Comparison of ENCODE assay signal across 11 cellular contexts in the genomic region with DNA sequence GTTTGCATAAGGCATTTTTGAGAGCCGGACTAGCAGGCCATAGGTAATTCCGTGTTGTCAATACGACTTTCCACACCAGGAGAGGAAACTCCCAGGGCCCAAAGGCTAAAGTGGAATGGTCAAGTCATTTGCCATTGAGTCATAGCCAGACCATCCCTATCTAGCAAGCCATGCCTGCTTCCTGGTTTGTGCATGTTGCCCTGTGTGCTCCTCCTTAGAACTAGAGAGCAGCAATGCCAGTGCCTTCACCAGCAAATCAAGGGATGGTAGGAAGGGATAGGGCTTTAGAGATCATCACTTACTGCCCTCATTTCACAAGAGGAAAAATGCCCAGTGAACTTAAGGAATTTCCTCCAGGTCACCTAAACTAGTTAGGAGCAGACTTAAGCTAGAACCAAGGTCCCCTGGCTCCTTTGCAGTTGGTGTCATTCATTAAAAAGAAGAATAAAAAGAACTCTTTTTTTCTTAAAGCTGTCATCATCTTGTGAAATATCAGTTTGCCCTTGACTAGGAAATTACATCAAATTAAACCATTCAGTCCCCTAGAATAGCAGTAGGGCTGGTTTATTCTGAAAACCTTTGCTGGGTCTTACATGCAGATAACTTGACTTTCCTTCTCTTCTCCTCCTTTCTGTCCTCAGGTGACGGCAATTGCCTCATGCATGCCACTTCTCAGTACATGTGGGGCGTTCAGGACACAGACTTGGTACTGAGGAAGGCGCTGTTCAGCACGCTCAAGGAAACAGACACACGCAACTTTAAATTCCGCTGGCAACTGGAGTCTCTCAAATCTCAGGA. TPM values are rescaled to one million over a fixed set of nuclear protein-coding genes. Genes with fewer than 3 reads are reported as not detected.
DNase-seq lines count a peak whose midpoint lies in the region; ATAC-seq, FAIRE-seq and TF ChIP-seq lines count a peak whose summit lies in the region.
"Had no signal": no experiment of that assay in that cellular context is flagged by ENCODE, and none has a peak within 500 bp of the region (broad histone marks: within the 10 kb centered on the region; RNA-seq: fewer than 3 reads in every experiment).

No MANE protein-coding gene starts in this region.

- CTCF ChIA-PET in CD4-positive, alpha-beta memory T cell (lab: Charles Lee; ENCODE audit: partially characterized antibody), result interaction anchor here (0.9 to 8.0 kb wide), 7 partner anchors 8 to 168 kb away, joined by 3 to 84 read pairs (median 4); no protein-coding TSS in a partner anchor

- no peak overlapping the region for H3K9ac ChIP-seq in OCI-LY1 (ENCODE audit: low read length)

- peak; percentile 22 to 42 (median 37) for DNase-seq in CD4-positive, alpha-beta memory T cell
- peak; percentile 78 to 81 for DNase-seq in dermis microvascular lymphatic vessel endothelial cell (ENCODE audit: low read depth in 2 of 2)
- DNase-seq in natural killer cell treated with Interleukin-12 subunit alpha and Interleukin-12 subunit beta and Interleukin-15 and Interleukin-18, amount 100 ng/mL, for 72 hours (ENCODE audit: low spot score), result no peak
- DNase-seq in frontal cortex (ENCODE audit: low spot score in 2 of 2), result no peak
- DNase-seq: DMS79 treated with DMSO at 0.1 percent for 48 hours, heart left ventricle, NCI-H1694 had no signal

- intact Hi-C loops in CD4-positive, alpha-beta memory T cell (cut with micrococcal nuclease), result loop anchor here (1.0 kb wide), 1 partner anchor 9 kb away; no protein-coding TSS in a partner anchor

- H3K4me1 Mint-ChIP-seq in CD4-positive, alpha-beta memory T cell, result peaks cover 46 to 100% (median 70%) of the 10 kb centered on the region in 4 donors
- H3K4me1 Mint-ChIP-seq in natural killer cell treated with Interleukin-12 subunit alpha and Interleukin-12 subunit beta and Interleukin-15 and Interleukin-18, amount 100 ng/mL, for 72 hours (ENCODE audit: low read depth in 2 of 2), result peaks cover 69 to 78% of the 10 kb centered on the region in 2 donors

- H3K4me1 ChIP-seq in CD4-positive, alpha-beta memory T cell (ENCODE audit: insufficient read depth, low read length), result peaks cover 79% of the 10 kb centered on the region
- peaks cover 46% of the 10 kb centered on the region for H3K4me1 ChIP-seq in OCI-LY1 (ENCODE audit: insufficient read depth, low read length, severe bottlenecking)

- no peaks in the 10 kb centered on the region for H3K27me3 ChIP-seq in CD4-positive, alpha-beta memory T cell (ENCODE audit: insufficient read depth, low read length)
- no peaks in the 10 kb centered on the region for H3K27me3 ChIP-seq in OCI-LY1 (ENCODE audit: insufficient read depth, low read length)
- H3K27me3 ChIP-seq: heart left ventricle had no signal

- H3K4me2 ChIP-seq in OCI-LY1 (ENCODE audit: low read length), result no peak overlapping the region

- H3K27ac Mint-ChIP-seq in CD4-positive, alpha-beta memory T cell, result peak overlapping the region; percentile 64 to 99 (median 99)
- H3K27ac Mint-ChIP-seq in natural killer cell treated with Interleukin-12 subunit alpha and Interleukin-12 subunit beta and Interleukin-15 and Interleukin-18, amount 100 ng/mL, for 72 hours, result peak overlapping the region; percentile 83 to 97

- no peaks in the 10 kb centered on the region for H3K27me3 Mint-ChIP-seq in CD4-positive, alpha-beta memory T cell
- no peaks in the 10 kb centered on the region for H3K27me3 Mint-ChIP-seq in natural killer cell treated with Interleukin-12 subunit alpha and Interleukin-12 subunit beta and Interleukin-15 and Interleukin-18, amount 100 ng/mL, for 72 hours

- POLR2A ChIA-PET in CD4-positive, alpha-beta memory T cell (lab: Charles Lee; ENCODE audit: partially characterized antibody), result interaction anchor here (0.9 to 9.3 kb wide), 5 partner anchors 9 to 166 kb away, joined by 3 to 125 read pairs (median 3); no protein-coding TSS in a partner anchor

- no peaks in the 10 kb centered on the region for H3K9me3 ChIP-seq in CD4-positive, alpha-beta memory T cell (ENCODE audit: control insufficient read depth in 1 of 2, low read length in 2 of 2)
- H3K9me3 ChIP-seq in OCI-LY1 (ENCODE audit: low read length), result no peaks in the 10 kb centered on the region
- H3K9me3 ChIP-seq: heart left ventricle had no signal

- peaks cover 78 to 100% of the 10 kb centered on the region in 2 donors for H3K36me3 Mint-ChIP-seq in CD4-positive, alpha-beta memory T cell
- peaks cover 72% of the 10 kb centered on the region for H3K36me3 Mint-ChIP-seq in natural killer cell treated with Interleukin-12 subunit alpha and Interleukin-12 subunit beta and Interleukin-15 and Interleukin-18, amount 100 ng/mL, for 72 hours

- H3F3A ChIP-seq in OCI-LY1 (ENCODE audit: insufficient read depth, low read length), result no peaks in the 10 kb centered on the region

- no peak for ATAC-seq in natural killer cell treated with Interleukin-12 subunit alpha and Interleukin-12 subunit beta and Interleukin-15 and Interleukin-18, amount 100 ng/mL, for 72 hours
- ATAC-seq in HG02642 (IDR thresholded peaks at IDR 0.05; ENCODE audit: poor library complexity, unreplicated experiment) (no peak), GM21390 (IDR thresholded peaks at IDR 0.05; ENCODE audit: unreplicated experiment) (no peak), HG03354 (IDR thresholded peaks at IDR 0.05; ENCODE audit: poor library complexity, severe bottlenecking, unreplicated experiment) (no peak)

- no peaks in the 10 kb centered on the region for H3K79me2 ChIP-seq in OCI-LY1 (ENCODE audit: insufficient read depth, low read length)

- H3K36me3 ChIP-seq in CD4-positive, alpha-beta memory T cell (ENCODE audit: insufficient read depth, low read length), result peaks cover 72% of the 10 kb centered on the region
- peaks cover 55% of the 10 kb centered on the region for H3K36me3 ChIP-seq in OCI-LY1 (ENCODE audit: insufficient read depth, low read length)

- H3K9me3 Mint-ChIP-seq in CD4-positive, alpha-beta memory T cell, result peaks cover 0 to 14% (median 0%) of the 10 kb centered on the region in 8 donors
- no peaks in the 10 kb centered on the region for H3K9me3 Mint-ChIP-seq in natural killer cell treated with Interleukin-12 subunit alpha and Interleukin-12 subunit beta and Interleukin-15 and Interleukin-18, amount 100 ng/mL, for 72 hours

- H3K9me2 ChIP-seq in OCI-LY1 (ENCODE audit: low read depth, low read length), result no peaks in the 10 kb centered on the region

- TF ChIP-seq CTCF in OCI-LY1 (IDR thresholded peaks at IDR 0.05; ENCODE audit: low read length), result no peak

- peak overlapping the region; percentile 99 for H3K27ac ChIP-seq in CD4-positive, alpha-beta memory T cell (ENCODE audit: low read depth, low read length)
- peak overlapping the region; percentile 32 for H3K27ac ChIP-seq in OCI-LY1 (ENCODE audit: low read depth, low read length, poor library complexity, severe bottlenecking)

- H4K20me1 ChIP-seq in OCI-LY1 (ENCODE audit: insufficient read depth, low read length), result no peaks in the 10 kb centered on the region

- H3K4me3 Mint-ChIP-seq in CD4-positive, alpha-beta memory T cell, result peak overlapping the region in 7 of 8 donors; percentile 43 to 100 (median 67)
- peak overlapping the region; percentile 91 for H3K4me3 Mint-ChIP-seq in natural killer cell treated with Interleukin-12 subunit alpha and Interleukin-12 subunit beta and Interleukin-15 and Interleukin-18, amount 100 ng/mL, for 72 hours

- FAIRE-seq in frontal cortex (lab: Jason Lieb, UNC), result no peak

- no peak overlapping the region for H2AFZ ChIP-seq in OCI-LY1 (ENCODE audit: low read length)

- H3K4me3 ChIP-seq in CD4-positive, alpha-beta memory T cell (ENCODE audit: low read length in 2 of 2), result no peak overlapping the region
- H3K4me3 ChIP-seq in OCI-LY1 (ENCODE audit: low read depth, low read length, poor library complexity, severe bottlenecking), result no peak overlapping the region

RNA-seq across cellular contexts. Expression of a gene that starts 7.3 kb away (rescaled TPM):
- total RNA-seq in CD4-positive, alpha-beta memory T cell, result 100 to 1,000 TPM; 145 to 165 TPM
- 100 to 1,000 TPM; 112 to 318 TPM for polyA plus RNA-seq in CD4-positive, alpha-beta memory T cell
- total RNA-seq in dermis microvascular lymphatic vessel endothelial cell (2.8 and 4.9 TPM in 2 replicates), frontal cortex (1.6 TPM)
- total RNA-seq in natural killer cell treated with Interleukin-12 subunit alpha and Interleukin-12 subunit beta and Interleukin-15 and Interleukin-18, amount 100 ng/mL, for 72 hours, result 100 to 1,000 TPM; 121 to 244 TPM

Comparison
In these comparisons a context has a peak if more than half of its experiments do, and no peak if none do; other contexts are left out.
1. DNase-seq: peak in CD4-positive, alpha-beta memory T cell (5 of 5) and dermis microvascular lymphatic vessel endothelial cell (2 of 2); none in natural killer cell treated with Interleukin-12 subunit alpha and Interleukin-12 subunit beta and Interleukin-15 and Interleukin-18, amount 100 ng/mL, for 72 hours (single experiment) and frontal cortex (0 of 2).
2. RNA of a gene that starts 7.3 kb away (total RNA-seq): 121 to 244 TPM in natural killer cell treated with Interleukin-12 subunit alpha and Interleukin-12 subunit beta and Interleukin-15 and Interleukin-18, amount 100 ng/mL, for 72 hours and 145 to 165 TPM in CD4-positive, alpha-beta memory T cell; 2.8 to 4.9 TPM in dermis microvascular lymphatic vessel endothelial cell and 1.6 TPM in frontal cortex (single experiment); every median in the first group is over 10 times any median in the second.